9 cellular contexts compared by ENCODE assay signal in genomic region chr7:87599336-87599735, GRCh38. TPM values are rescaled to one million over a fixed set of nuclear protein-coding genes. Genes with fewer than 3 reads are reported as not detected.
DNase-seq lines count a peak whose midpoint lies in the region; ATAC-seq and TF ChIP-seq lines count a peak whose summit lies in the region.
"Had no signal": no experiment of that assay in that cellular context is flagged by ENCODE, and none has a peak within 500 bp of the region (broad histone marks: within the 10 kb centered on the region; RNA-seq: fewer than 3 reads in every experiment).

No MANE protein-coding gene starts in this region.

- ATAC-seq in GM21360 (IDR thresholded peaks at IDR 0.05; ENCODE audit: unreplicated experiment) (peak; percentile 94), HG03520 (IDR thresholded peaks at IDR 0.05; ENCODE audit: unreplicated experiment) (peak; percentile 97)
- peak; percentile 47 for ATAC-seq in activated CD4-positive, alpha-beta T cell treated with anti-CD3 and anti-CD28 coated beads for 36 hours

- no peak overlapping the region for H3K27ac Mint-ChIP-seq in Calu3 (ENCODE audit: unreplicated experiment)
- H3K27ac Mint-ChIP-seq in activated CD4-positive, alpha-beta T cell treated with anti-CD3 and anti-CD28 coated beads for 36 hours, result peak overlapping the region; percentile 16

- H3K36me3 ChIP-seq in A673 (ENCODE audit: insufficient read depth, low read length, poor library complexity, severe bottlenecking), result no peaks in the 10 kb centered on the region
- H3K36me3 ChIP-seq: neutrophil had no signal

- peaks cover 8% of the 10 kb centered on the region for H3K36me3 Mint-ChIP-seq in Calu3 (ENCODE audit: insufficient read depth, unreplicated experiment)
- H3K36me3 Mint-ChIP-seq in activated CD4-positive, alpha-beta T cell treated with anti-CD3 and anti-CD28 coated beads for 36 hours (ENCODE audit: low read depth), result no peaks in the 10 kb centered on the region

- POLR2A ChIA-PET in activated CD4-positive, alpha-beta T cell treated with anti-CD3 and anti-CD28 coated beads for 36 hours (lab: Charles Lee), result interaction anchor here (1.0 kb wide), 1 partner anchor 10 kb away, joined by 3 read pairs; no protein-coding TSS in a partner anchor
- POLR2A ChIA-PET in A673 (lab: Charles Lee; ENCODE audit: low non-redundant PET), result no interaction called here

- peaks cover 88% of the 10 kb centered on the region for H3K27me3 ChIP-seq in A673 (replicated peaks; ENCODE audit: insufficient read depth, low read depth, low read length, poor library complexity)

- BruUV-seq in Calu3 (replicated peaks; lab: Mats Ljungman, UMichigan) (TSS peak; percentile 54), A673 (replicated peaks; lab: Mats Ljungman, UMichigan) (no TSS peak)

- DNase-seq in Calu3, result no peak
- DNase-seq in activated CD4-positive, alpha-beta T cell treated with anti-CD3 and anti-CD28 coated beads for 36 hours, result peak; percentile 69
- peak; percentile 34 for DNase-seq in germinal center (ENCODE audit: low spot score)
- peak; percentile 27 to 37 for DNase-seq in stimulated activated CD8-positive, alpha-beta memory T cell treated with anti-CD3 and anti-CD28 coated beads, Interleukin-7, amount 100 ng/mL, for 48 hours (ENCODE audit: extremely low read depth in 1 of 2, low read depth in 1 of 2)
- no peak for DNase-seq in A673 (ENCODE audit: low spot score)
- DNase-seq in NCI-H1105 treated with DMSO at 0.1 percent for 48 hours (lab: John Stamatoyannopoulos, UW), result no peak

- H3K9me3 ChIP-seq in A673 (ENCODE audit: low read depth, low read length, poor library complexity, severe bottlenecking), result no peaks in the 10 kb centered on the region
- H3K9me3 ChIP-seq: neutrophil had no signal

- H3K4me3 Mint-ChIP-seq in Calu3 (ENCODE audit: low read depth, unreplicated experiment), result no peak overlapping the region
- H3K4me3 Mint-ChIP-seq in activated CD4-positive, alpha-beta T cell treated with anti-CD3 and anti-CD28 coated beads for 36 hours, result peak overlapping the region; percentile 67

- H3K27ac ChIP-seq in A673 (ENCODE audit: low read depth, low read length, poor library complexity, severe bottlenecking), result no peak overlapping the region
- H3K27ac ChIP-seq: neutrophil had no signal

- no peak for TF ChIP-seq CTCF in Calu3 (IDR thresholded peaks at IDR 0.05; ENCODE audit: unreplicated experiment)
- no peak for TF ChIP-seq CTCF in A673 (conservative IDR thresholded peaks at IDR 0.05; ENCODE audit: low read depth, low read length)

- H3K27me3 Mint-ChIP-seq in Calu3 (ENCODE audit: unreplicated experiment), result peaks cover 33% of the 10 kb centered on the region
- H3K27me3 Mint-ChIP-seq in activated CD4-positive, alpha-beta T cell treated with anti-CD3 and anti-CD28 coated beads for 36 hours, result peaks cover 18% of the 10 kb centered on the region

- peaks cover 15% of the 10 kb centered on the region for H3K4me1 Mint-ChIP-seq in Calu3 (ENCODE audit: low read depth, unreplicated experiment)
- peaks cover 20% of the 10 kb centered on the region for H3K4me1 Mint-ChIP-seq in activated CD4-positive, alpha-beta T cell treated with anti-CD3 and anti-CD28 coated beads for 36 hours

- CTCF ChIA-PET in Calu3 (lab: Charles Lee), result no interaction called here
- CTCF ChIA-PET in activated CD4-positive, alpha-beta T cell treated with anti-CD3 and anti-CD28 coated beads for 36 hours (lab: Charles Lee), result interaction anchor here (0.6 kb wide), 1 partner anchor 23 kb away, joined by 3 read pairs; no protein-coding TSS in a partner anchor
- CTCF ChIA-PET in A673 (lab: Charles Lee), result no interaction called here

- no peaks in the 10 kb centered on the region for H3K9me3 Mint-ChIP-seq in Calu3 (ENCODE audit: low read depth, unreplicated experiment)
- no peaks in the 10 kb centered on the region for H3K9me3 Mint-ChIP-seq in activated CD4-positive, alpha-beta T cell treated with anti-CD3 and anti-CD28 coated beads for 36 hours (ENCODE audit: low read depth)

- intact Hi-C loops in Calu3 (cut with micrococcal nuclease; ENCODE audit: unreplicated experiment) (loop anchor here (2.0 kb wide), 1 partner anchor 35 kb away; no protein-coding TSS in a partner anchor), A673 (cut with micrococcal nuclease; ENCODE audit: unreplicated experiment) (no loop called here)
- intact Hi-C loops in activated CD4-positive, alpha-beta T cell treated with anti-CD3 and anti-CD28 coated beads for 36 hours (cut with DNase I, micrococcal nuclease), result loop anchor here in 1 of 2 experiments (2.0 kb wide), 1 partner anchor 25 kb away; no protein-coding TSS in a partner anchor

- H3K4me3 ChIP-seq in A673 (ENCODE audit: low read depth, low read length, poor library complexity, severe bottlenecking), result no peak overlapping the region

- no peaks in the 10 kb centered on the region for H3K4me1 ChIP-seq in A673 (ENCODE audit: insufficient read depth, low read length, poor library complexity, severe bottlenecking)

RNA-seq across cellular contexts. Expression of gene ABCB1, which starts 1.3 kb away (rescaled TPM):
- total RNA-seq in Calu3 (2022) (5.7 and 15.8 TPM in 2 replicates), A673 (2021) (not detected in 2 replicates)
- total RNA-seq in activated CD4-positive, alpha-beta T cell treated with anti-CD3 and anti-CD28 coated beads for 36 hours, result 1 to 10 TPM; 4.5 to 4.9 TPM

RNA-seq across cellular contexts. Expression of gene RUNDC3B, which starts 28.9 kb away (rescaled TPM):
- total RNA-seq in Calu3 (2022) (0.42 and 0.56 TPM in 2 replicates), A673 (2021) (0.09 and 0.24 TPM in 2 replicates)
- total RNA-seq in activated CD4-positive, alpha-beta T cell treated with anti-CD3 and anti-CD28 coated beads for 36 hours, result 1 to 10 TPM; 1.6 to 1.7 TPM

Comparison
In these comparisons a context has a peak if more than half of its experiments do, and no peak if none do; other contexts are left out.
1. DNase-seq: peak in activated CD4-positive, alpha-beta T cell treated with anti-CD3 and anti-CD28 coated beads for 36 hours (single experiment), germinal center (single experiment) and stimulated activated CD8-positive, alpha-beta memory T cell treated with anti-CD3 and anti-CD28 coated beads, Interleukin-7, amount 100 ng/mL, for 48 hours (2 of 2); none in Calu3 (single experiment), A673 (single experiment) and NCI-H1105 treated with DMSO at 0.1 percent for 48 hours (single experiment).
2. ATAC-seq: peak in every context shown above with its lines; median percentile 97 in HG03520; 94 in GM21360; 47 in activated CD4-positive, alpha-beta T cell treated with anti-CD3 and anti-CD28 coated beads for 36 hours.